Comparison of ENCODE assay signal across 8 cellular contexts in genomic region chr4:24488399-24489164, GRCh38.
DNase-seq lines count a peak whose midpoint lies in the region; ATAC-seq and TF ChIP-seq lines count a peak whose summit lies in the region.

No MANE protein-coding gene starts in this region.

- no peak overlapping the region for H2AFZ ChIP-seq in PC-9

- H3K27me3 ChIP-seq in PC-9 (ENCODE audit: insufficient read depth, low read depth) (no peaks in the 10 kb centered on the region), prostate gland (replicated peaks; ENCODE audit: insufficient read depth) (no peaks in the 10 kb centered on the region)

- TF ChIP-seq CTCF in PC-9 (conservative IDR thresholded peaks at IDR 0.05): peak; percentile 82
- peak; percentile 75 to 89 (median 78) for TF ChIP-seq CTCF in prostate gland (IDR thresholded peaks at IDR 0.05)

- ATAC-seq in GM19372 (IDR thresholded peaks at IDR 0.05; ENCODE audit: low read depth, unreplicated experiment): peak; percentile 83
- peak; percentile 82 for ATAC-seq in HG03521 (IDR thresholded peaks at IDR 0.05; ENCODE audit: unreplicated experiment)
- ATAC-seq in Right ventricle myocardium superior (ENCODE audit: poor library complexity): peak; percentile 90

- no peak overlapping the region for H3K4me2 ChIP-seq in PC-9

- H3K79me2 ChIP-seq in PC-9 (ENCODE audit: low read depth): no peaks in the 10 kb centered on the region

- H3K27ac ChIP-seq in PC-9 (no peak overlapping the region), prostate gland (no peak overlapping the region)

- WGBS in prostate gland: 46% methylated on average over 15 of the region's 15 CpGs

- BruUV-seq in PC-9 (replicated peaks; lab: Mats Ljungman, UMichigan): no TSS peak

- H3K4me1 ChIP-seq in PC-9 (replicated peaks; ENCODE audit: insufficient read depth): no peaks in the 10 kb centered on the region
- no peaks in the 10 kb centered on the region for H3K4me1 ChIP-seq in prostate gland (replicated peaks)

- H3K9me3 ChIP-seq in PC-9 (ENCODE audit: insufficient read depth, low read depth): no peaks in the 10 kb centered on the region
- H3K9me3 ChIP-seq in prostate gland: no peaks in the 10 kb centered on the region

- DNase-seq in CMK (ENCODE audit: low read depth): peak; percentile 52
- DNase-seq in PC-9: peak in 1 of 2 experiments; percentile 61
- peak; percentile 24 for DNase-seq in activated gamma-delta T cell treated with anti-CD3 and anti-CD28 coated beads, Interleukin-2, amount 50 U/mL, for 16 hours (ENCODE audit: low read depth)
- peak; percentile 88 for DNase-seq in Right ventricle myocardium superior
- DNase-seq in prostate gland (ENCODE audit: low spot score): peak; percentile 66
- DNase-seq in putamen (ENCODE audit: low spot score): no peak

- no peaks in the 10 kb centered on the region for H4K20me1 ChIP-seq in PC-9 (ENCODE audit: insufficient read depth)

- CTCF ChIA-PET in PC-9 (lab: Charles Lee): no interaction called here

- H3K4me3 ChIP-seq in PC-9 (no peak overlapping the region), prostate gland (no peak overlapping the region)

- no peaks in the 10 kb centered on the region for H3K9me2 ChIP-seq in PC-9 (ENCODE audit: insufficient read depth)

- intact Hi-C loops in PC-9 (cut with micrococcal nuclease; ENCODE audit: unreplicated experiment) (loop anchor here (5.0 to 10.0 kb wide), 3 partner anchors 196 to 499 kb away; partner anchors contain the start of gene CCDC149), Right ventricle myocardium superior (cut with DNase I) (loop anchor here (2.0 kb wide), 1 partner anchor 198 kb away; no protein-coding TSS in a partner anchor), prostate gland (cut with DNase I) (loop anchor here (10.0 kb wide), 3 partner anchors 426 to 656 kb away; partner anchors contain the start of gene CCDC149)

- H3F3A ChIP-seq in PC-9 (ENCODE audit: insufficient read depth, low read depth): no peaks in the 10 kb centered on the region

- H3K36me3 ChIP-seq in PC-9 (ENCODE audit: low read depth) (no peaks in the 10 kb centered on the region), prostate gland (no peaks in the 10 kb centered on the region)

- POLR2A ChIA-PET in PC-9 (lab: Charles Lee; ENCODE audit: unreplicated experiment): no interaction called here

- no peak for TF ChIP-seq POLR2A in prostate gland (IDR thresholded peaks at IDR 0.05)
